Comparison of ENCODE assay signal across 13 cellular contexts in genomic region chr1:45643978-45644377, GRCh38. TPM values are rescaled to one million over a fixed set of nuclear protein-coding genes. Genes with fewer than 3 reads are reported as not detected.
DNase-seq lines count a peak whose midpoint lies in the region; ATAC-seq and TF ChIP-seq lines count a peak whose summit lies in the region.
"Had no signal": no experiment of that assay in that cellular context is flagged by ENCODE, and none has a peak within 500 bp of the region (broad histone marks: within the 10 kb centered on the region; RNA-seq: fewer than 3 reads in every experiment).

No MANE protein-coding gene starts in this region.

- intact Hi-C loops in sigmoid colon (cut with DNase I) = no loop called here

- TF ChIP-seq EP300 in sigmoid colon (IDR thresholded peaks at IDR 0.05) = no peak

- H3K4me3 ChIP-seq in sigmoid colon = no peak overlapping the region
- H3K4me3 ChIP-seq: ascending aorta, BLaER1, gastroesophageal sphincter had no signal

- peak overlapping the region; percentile 33 for H3K27ac ChIP-seq in 22Rv1
- peak overlapping the region; percentile 13 for H3K27ac ChIP-seq in angular gyrus (ENCODE audit: low read depth, low read length)
- H3K27ac ChIP-seq in sigmoid colon = no peak overlapping the region
- H3K27ac ChIP-seq: ascending aorta, BLaER1, gastroesophageal sphincter had no signal

- peak; percentile 80 for DNase-seq in HT-29 (ENCODE audit: low spot score)
- peak; percentile 9 for DNase-seq in left kidney (ENCODE audit: low read depth, low spot score)
- no peak for DNase-seq in T1000 (lab: John Stamatoyannopoulos, UW)
- no peak for DNase-seq in NCI-H524 (lab: John Stamatoyannopoulos, UW)
- no peak for DNase-seq in sigmoid colon
- DNase-seq: NCI-H1694 had no signal

- no peaks in the 10 kb centered on the region for H3K27me3 ChIP-seq in sigmoid colon
- H3K27me3 ChIP-seq: ascending aorta, BLaER1, gastroesophageal sphincter had no signal

- ATAC-seq in GM19463 (IDR thresholded peaks at IDR 0.05; ENCODE audit: unreplicated experiment) = no peak
- ATAC-seq: gastroesophageal sphincter; stimulated activated effector memory CD8-positive, alpha-beta T cell treated with anti-CD3 and anti-CD28 coated beads, Interleukin-12 subunit alpha, Interleukin-12 subunit beta, amount 100 ng/mL, for 72 hours had no signal

- no peak for TF ChIP-seq POLR2A in sigmoid colon (IDR thresholded peaks at IDR 0.05)

- H3K36me3 ChIP-seq in sigmoid colon = peaks cover 9 to 56% (median 29%) of the 10 kb centered on the region in 4 donors

- peaks cover 0 to 12% (median 5%) of the 10 kb centered on the region in 4 donors for H3K4me1 ChIP-seq in sigmoid colon
- H3K4me1 ChIP-seq: ascending aorta had no signal

- TF ChIP-seq CTCF in 22Rv1 (IDR thresholded peaks at IDR 0.05) = peak; percentile 47
- no peak for TF ChIP-seq CTCF in sigmoid colon (IDR thresholded peaks at IDR 0.05)

- no peaks in the 10 kb centered on the region for H3K9me3 ChIP-seq in sigmoid colon
- H3K9me3 ChIP-seq: ascending aorta, BLaER1, gastroesophageal sphincter had no signal

RNA-seq across cellular contexts. Expression of gene CCDC17, which starts 20.1 kb away (rescaled TPM):
- 0.86 and 1.3 TPM in 2 replicates for total RNA-seq in HT-29 (2014; rRNA removed; shearing (Covaris generic))
- 1 to 10 TPM in 3 of 4 donors, under 1 TPM in 1; 0.82 to 2.6 (median 2.0) TPM for total RNA-seq in sigmoid colon
- polyA plus RNA-seq in sigmoid colon = 1 to 10 TPM in 2 of 3 donors, under 1 TPM in 1; 0.92 to 2.3 (median 1.2) TPM
- total RNA-seq: ascending aorta had no signal

RNA-seq across cellular contexts. Expression of gene GPBP1L1, which starts 42.4 kb away (rescaled TPM):
- 49.3 and 51.1 TPM in 2 replicates for total RNA-seq in HT-29 (2014; rRNA removed; shearing (Covaris generic))
- total RNA-seq in sigmoid colon = 100 to 1,000 TPM in 3 of 4 donors, 10 to 100 TPM in 1; 94.5 to 142 (median 130) TPM
- 100 to 1,000 TPM in 1 of 3 donors, 10 to 100 TPM in 2; 77.5 to 109 (median 83.6) TPM for polyA plus RNA-seq in sigmoid colon

RNA-seq across cellular contexts. Expression of gene TMEM69, which starts 44.0 kb away (rescaled TPM):
- total RNA-seq in HT-29 (2014; rRNA removed; shearing (Covaris generic)) = 16.5 and 18.3 TPM in 2 replicates
- 10 to 100 TPM; 17.5 to 31.0 (median 25.9) TPM for total RNA-seq in sigmoid colon
- polyA plus RNA-seq in sigmoid colon = 10 to 100 TPM; 12.7 to 25.7 (median 22.2) TPM

Comparison
In these comparisons a context has a peak if more than half of its experiments do, and no peak if none do; other contexts are left out.
1. H3K27ac ChIP-seq: peak in 22Rv1 (single experiment) and angular gyrus (single experiment); none in sigmoid colon (0 of 4).
2. DNase-seq: peak in HT-29 (single experiment) and left kidney (single experiment); none in T1000 (single experiment), NCI-H524 (0 of 2) and sigmoid colon (single experiment).